In the genomic region with DNA sequence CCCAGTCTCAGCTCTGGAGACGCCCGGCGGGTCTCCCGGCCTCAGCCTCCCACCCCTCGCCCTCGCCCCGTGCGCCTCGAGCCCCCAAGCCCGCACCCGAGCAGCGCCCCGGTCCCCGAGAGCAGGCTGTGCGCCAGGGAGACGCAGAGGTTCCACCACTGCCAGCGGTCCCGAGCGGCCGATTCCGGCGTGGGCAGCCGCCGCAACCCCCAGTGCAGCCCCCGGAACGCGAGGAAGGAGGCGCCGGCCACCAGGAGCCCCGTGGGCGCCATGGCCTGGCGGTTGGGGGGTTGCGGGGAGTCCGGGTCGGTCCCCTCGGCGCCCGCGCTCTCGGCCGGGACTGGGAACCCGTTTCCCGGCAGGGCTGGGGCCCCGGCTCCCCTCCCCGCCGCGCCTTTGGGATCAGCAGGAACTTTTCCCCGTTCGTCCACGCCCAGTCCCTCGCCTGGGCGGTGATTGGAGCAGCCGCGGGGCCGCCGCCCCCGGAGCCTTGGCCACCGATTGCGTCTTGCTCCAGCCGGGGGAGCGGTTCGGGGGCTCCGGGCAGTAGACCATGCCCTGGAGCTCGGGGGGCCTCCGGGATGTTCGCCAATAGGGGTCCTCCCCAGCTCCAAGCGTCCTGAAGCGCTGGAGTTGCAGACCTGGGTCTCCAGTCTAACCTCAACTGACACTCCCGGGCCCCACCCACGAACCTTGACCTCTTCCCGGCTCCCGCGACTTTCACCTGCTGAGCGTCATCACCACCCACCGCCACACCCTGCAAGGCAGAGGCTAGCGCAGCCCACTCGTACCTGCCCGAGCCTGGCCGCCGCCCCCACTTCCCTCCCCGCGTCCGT, we compare ENCODE assay signal across 8 cellular contexts. TPM values are rescaled to one million over a fixed set of nuclear protein-coding genes. Genes with fewer than 3 reads are reported as not detected.
DNase-seq lines count a peak whose midpoint lies in the region; ATAC-seq and TF ChIP-seq lines count a peak whose summit lies in the region.

A gene with protein sequence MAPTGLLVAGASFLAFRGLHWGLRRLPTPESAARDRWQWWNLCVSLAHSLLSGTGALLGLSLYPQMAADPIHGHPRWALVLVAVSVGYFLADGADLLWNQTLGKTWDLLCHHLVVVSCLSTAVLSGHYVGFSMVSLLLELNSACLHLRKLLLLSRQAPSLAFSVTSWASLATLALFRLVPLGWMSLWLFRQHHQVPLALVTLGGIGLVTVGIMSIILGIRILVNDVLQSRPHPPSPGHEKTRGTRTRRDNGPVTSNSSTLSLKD (minus strand): TSS at position 407 of the 836 bp plus-strand sequence. CDS start 135 bp downstream, at position 272.

- H3K4me1 ChIP-seq in PC-9 (replicated peaks; ENCODE audit: insufficient read depth) (peaks cover 22% of the 10 kb centered on the region), right lobe of liver (peaks cover 0 to 16% (median 7%) of the 10 kb centered on the region in 4 donors), thoracic aorta (ENCODE audit: control insufficient read depth in 1 of 2, low read depth in 2 of 2) (peaks cover 29 to 35% of the 10 kb centered on the region in 2 donors)

- H3K9me3 ChIP-seq in PC-9 (ENCODE audit: insufficient read depth, low read depth) (no peaks in the 10 kb centered on the region), right lobe of liver (no peaks in the 10 kb centered on the region), thoracic aorta (no peaks in the 10 kb centered on the region)

- H2AFZ ChIP-seq in PC-9, result peak within 1 kb of the TSS; percentile 81

- no peaks in the 10 kb centered on the region for H3K9me2 ChIP-seq in PC-9 (ENCODE audit: insufficient read depth)

- intact Hi-C loops in PC-9 (cut with micrococcal nuclease; ENCODE audit: unreplicated experiment) (loop anchor here (10.0 kb wide), 1 partner anchor 305 kb away; no protein-coding TSS in a partner anchor), dorsolateral prefrontal cortex (cut with DNase I) (loop anchor here in 1 of 2 donors (5.0 to 10.0 kb wide), 2 partner anchors 58 to 145 kb away; partner anchors contain the start of gene PITPNA), right lobe of liver (cut with DNase I) (loop anchor here in 1 of 2 donors (10.0 kb wide), 1 partner anchor 55 kb away; no protein-coding TSS in a partner anchor)

- H3K79me2 ChIP-seq in PC-9 (ENCODE audit: low read depth), result peaks cover 20% of the 10 kb centered on the region

- H3K4me2 ChIP-seq in PC-9, result peak within 1 kb of the TSS; percentile 83

- no peak within 1 kb of the TSS for H3K27ac Mint-ChIP-seq in T-helper 1 cell treated with Interleukin-12 subunit alpha and Interleukin-12 subunit beta and Interleukin-4 antibody, amounts not matched to agents 30 μg/mL and 1 μg/mL, for 36 hours

- H3K27ac ChIP-seq in PC-9, result peak within 1 kb of the TSS; percentile 17; the same call in 1 of the 2 replicates
- H3K27ac ChIP-seq in dorsolateral prefrontal cortex, result peak within 1 kb of the TSS in 28 of 59 donors; percentile 5 to 83 (median 48)
- H3K27ac ChIP-seq in right lobe of liver, result peak within 1 kb of the TSS; percentile 10 to 88 (median 69)
- H3K27ac ChIP-seq in thoracic aorta, result peak within 1 kb of the TSS; percentile 43 to 54

- peaks cover 4% of the 10 kb centered on the region; the same call in 1 of the 2 replicates for H4K20me1 ChIP-seq in PC-9 (ENCODE audit: insufficient read depth)

- 0 out of 2 replicates have a peak, but pooled peaks cover 14% of the 10 kb centered on the region for H3K36me3 ChIP-seq in PC-9 (ENCODE audit: low read depth)
- peaks cover 0 to 28% (median 14%) of the 10 kb centered on the region in 4 donors for H3K36me3 ChIP-seq in right lobe of liver
- peaks cover 17% of the 10 kb centered on the region for H3K36me3 ChIP-seq in thoracic aorta

- H3K4me1 Mint-ChIP-seq in T-helper 1 cell treated with Interleukin-12 subunit alpha and Interleukin-12 subunit beta and Interleukin-4 antibody, amounts not matched to agents 30 μg/mL and 1 μg/mL, for 36 hours (ENCODE audit: low read depth), result peaks cover 31% of the 10 kb centered on the region

- peak; percentile 77 for TF ChIP-seq POLR2A in right lobe of liver (IDR thresholded peaks at IDR 0.05)

- no peaks in the 10 kb centered on the region for H3K9me3 Mint-ChIP-seq in T-helper 1 cell treated with Interleukin-12 subunit alpha and Interleukin-12 subunit beta and Interleukin-4 antibody, amounts not matched to agents 30 μg/mL and 1 μg/mL, for 36 hours

- no CpG with 5 or more reads among the region's 83 CpGs for WGBS in right lobe of liver (ENCODE audit: insufficient coverage, low coverage, low lambda C conversion rate, missing lambda C conversion rate)

- peak; percentile 50 to 64 (median 58) for ATAC-seq in right lobe of liver
- no peak for ATAC-seq in thoracic aorta (ENCODE audit: insufficient number of reproducible peaks, low FRiP score, low read depth)
- no peak for ATAC-seq in GM19351 (IDR thresholded peaks at IDR 0.05; ENCODE audit: unreplicated experiment)
- no peak for ATAC-seq in GM21447 (IDR thresholded peaks at IDR 0.05; ENCODE audit: unreplicated experiment)

- TF ChIP-seq CTCF in PC-9 (conservative IDR thresholded peaks at IDR 0.05) (no peak), dorsolateral prefrontal cortex (IDR thresholded peaks at IDR 0.05 in 54 of 56, conservative IDR thresholded peaks at IDR 0.05 in 2 of 56; ENCODE audit: low read depth in 1 of 56, partially characterized antibody in 56 of 56) (no peak), right lobe of liver (IDR thresholded peaks at IDR 0.05) (no peak), thoracic aorta (IDR thresholded peaks at IDR 0.05) (no peak)

- POLR2A ChIA-PET in PC-9 (lab: Charles Lee; ENCODE audit: unreplicated experiment), result interaction anchor here (0.6 to 0.7 kb wide), 2 partner anchors 41 to 61 kb away, joined by 3 to 4 read pairs; no protein-coding TSS in a partner anchor

- H3F3A ChIP-seq in PC-9 (ENCODE audit: insufficient read depth, low read depth), result peaks cover 30% of the 10 kb centered on the region

- DNase-seq in T-helper 1 cell (no peak), PC-9 (peak; percentile 47 to 80), dorsolateral prefrontal cortex (peak in 2 of 10 donors; percentile 51 to 56), right lobe of liver (peak; percentile 86 to 88 (median 88)), thoracic aorta (ENCODE audit: low spot score) (no peak)

- H3K4me3 Mint-ChIP-seq in T-helper 1 cell treated with Interleukin-12 subunit alpha and Interleukin-12 subunit beta and Interleukin-4 antibody, amounts not matched to agents 30 μg/mL and 1 μg/mL, for 36 hours, result peak within 1 kb of the TSS; percentile 63

- peaks cover 44% of the 10 kb centered on the region for H3K27me3 Mint-ChIP-seq in T-helper 1 cell treated with Interleukin-12 subunit alpha and Interleukin-12 subunit beta and Interleukin-4 antibody, amounts not matched to agents 30 μg/mL and 1 μg/mL, for 36 hours (ENCODE audit: low read depth)

- CTCF ChIA-PET in PC-9 (lab: Charles Lee), result interaction anchor here (1.0 kb wide), 1 partner anchor 26 kb away, joined by 3 read pairs; no protein-coding TSS in a partner anchor

- H3K36me3 Mint-ChIP-seq in T-helper 1 cell treated with Interleukin-12 subunit alpha and Interleukin-12 subunit beta and Interleukin-4 antibody, amounts not matched to agents 30 μg/mL and 1 μg/mL, for 36 hours (ENCODE audit: low read depth), result peaks cover 29% of the 10 kb centered on the region

- H3K4me3 ChIP-seq in PC-9, result peak within 1 kb of the TSS; percentile 70
- H3K4me3 ChIP-seq in dorsolateral prefrontal cortex, result peak within 1 kb of the TSS; percentile 39 to 81 (median 68)
- peak within 1 kb of the TSS; percentile 66 to 83 (median 67) for H3K4me3 ChIP-seq in right lobe of liver
- H3K4me3 ChIP-seq in thoracic aorta, result peak within 1 kb of the TSS; percentile 91

- H3K27me3 ChIP-seq in PC-9 (ENCODE audit: insufficient read depth, low read depth) (no peaks in the 10 kb centered on the region), dorsolateral prefrontal cortex (no peaks in the 10 kb centered on the region), right lobe of liver (no peaks in the 10 kb centered on the region), thoracic aorta (replicated peaks; ENCODE audit: insufficient read depth) (no peaks in the 10 kb centered on the region)

- no TSS peak for BruUV-seq in PC-9 (replicated peaks; lab: Mats Ljungman, UMichigan)

RNA-seq across cellular contexts. Expression of the gene that starts here (rescaled TPM):
- 6.1 and 6.7 TPM in 2 replicates for total RNA-seq in PC-9 (2021)
- total RNA-seq in dorsolateral prefrontal cortex, result 1 to 10 TPM in 88 of 120 experiments, under 1 TPM in 32; 0.41 to 3.5 (median 1.3) TPM
- total RNA-seq in right lobe of liver, result 10 to 100 TPM in 1 of 6 experiments, 1 to 10 TPM in 5; 2.5 to 17.7 (median 3.7) TPM
- total RNA-seq in thoracic aorta, result 1 to 10 TPM; 7.3 to 8.3 TPM

Comparison
In these comparisons a context has a peak if more than half of its experiments do, and no peak if none do; other contexts are left out.
1. DNase-seq: peak in PC-9 (2 of 2) and right lobe of liver (3 of 3); none in T-helper 1 cell (0 of 5) and thoracic aorta (single experiment).
2. ATAC-seq: peak in right lobe of liver (4 of 4); none in thoracic aorta (single experiment), GM19351 (single experiment) and GM21447 (single experiment).
3. Peak in every context shown above with its lines, with median percentiles within 50 percentile points of each other: H3K4me3 ChIP-seq.